Comparison of ENCODE assay signal across 8 cellular contexts in the genomic region with DNA sequence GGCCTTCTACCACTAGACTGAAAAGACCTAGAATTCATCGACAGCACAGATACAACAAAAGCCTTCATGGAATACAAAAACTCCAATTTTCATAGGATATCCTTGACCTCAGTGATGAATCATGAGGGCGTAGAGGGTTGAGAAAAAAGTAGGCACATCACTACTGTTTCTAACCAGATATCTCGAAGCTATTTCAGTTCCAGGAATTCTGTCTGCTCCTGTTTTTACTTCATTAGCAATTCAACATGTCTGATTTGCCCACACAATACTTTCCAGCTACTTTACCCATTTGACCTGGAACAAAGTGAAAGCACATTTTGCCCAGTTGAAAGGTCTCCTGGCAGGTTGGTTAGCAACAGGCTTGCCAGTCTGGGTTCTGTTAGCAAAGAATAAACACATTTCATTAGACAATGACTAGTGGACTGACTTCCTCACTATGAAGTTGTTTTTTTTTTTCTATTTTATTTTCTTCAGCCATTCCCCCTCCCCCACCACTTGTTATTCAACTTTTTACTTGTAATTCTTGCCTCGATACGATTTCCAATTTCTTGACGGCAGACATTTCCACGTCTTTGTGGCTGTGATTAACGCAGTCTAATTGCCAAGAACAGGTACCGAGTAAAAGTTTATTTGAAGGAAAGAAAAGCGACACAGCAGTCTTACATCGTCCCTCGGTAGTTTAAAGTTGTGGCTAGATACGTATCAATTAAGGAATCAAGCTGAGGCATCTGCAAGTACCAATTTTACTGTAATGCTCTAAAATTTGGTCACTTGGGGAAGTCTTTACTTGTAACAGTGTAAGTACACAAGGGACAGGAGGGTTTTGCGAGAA. TPM values are rescaled to one million over a fixed set of nuclear protein-coding genes. Genes with fewer than 3 reads are reported as not detected.
A peak's percentile ranks its signal among the peaks of the same experiment; 100 is the strongest.
DNase-seq lines count a peak whose midpoint lies in the region; ATAC-seq and TF ChIP-seq lines count a peak whose summit lies in the region.

No MANE protein-coding gene starts in this region.

- H3K27me3 Mint-ChIP-seq in WTC11 (ENCODE audit: low read depth): peaks cover 13% of the 10 kb centered on the region

- H3K4me1 ChIP-seq in foreskin keratinocyte: no peaks in the 10 kb centered on the region
- H3K4me1 ChIP-seq in psoas muscle: peaks cover 19% of the 10 kb centered on the region

- H3K4me3 ChIP-seq in HFF-Myc (replicated peaks; ENCODE audit: low read depth, low read length): peak overlapping the region; percentile 79
- peak overlapping the region; percentile 93 for H3K4me3 ChIP-seq in psoas muscle

- H3K27me3 ChIP-seq in foreskin keratinocyte (no peaks in the 10 kb centered on the region), psoas muscle (ENCODE audit: insufficient read depth in 3 of 3, low read length in 2 of 3) (no peaks in the 10 kb centered on the region)

- peaks cover 17% of the 10 kb centered on the region for H3K4me1 Mint-ChIP-seq in WTC11

- ATAC-seq in WTC11: no peak
- no peak for ATAC-seq in foreskin keratinocyte
- no peak for ATAC-seq in psoas muscle
- ATAC-seq in GM21447 (IDR thresholded peaks at IDR 0.05; ENCODE audit: unreplicated experiment): no peak
- no peak for ATAC-seq in GM21786 (IDR thresholded peaks at IDR 0.05; ENCODE audit: unreplicated experiment)

- TF ChIP-seq CTCF in C4-2B (conservative IDR thresholded peaks at IDR 0.05) (no peak), HFF-Myc (IDR thresholded peaks at IDR 0.05; ENCODE audit: low read depth, low read length, missing control alignments) (no peak), WTC11 (IDR thresholded peaks at IDR 0.05) (no peak), foreskin keratinocyte (conservative IDR thresholded peaks at IDR 0.05) (no peak), psoas muscle (IDR thresholded peaks at IDR 0.05) (no peak)

- H3K27ac ChIP-seq in C4-2B (peak overlapping the region; percentile 53), foreskin keratinocyte (peak overlapping the region; percentile 31), psoas muscle (peak overlapping the region; percentile 100)

- H3K4me3 Mint-ChIP-seq in WTC11: peak overlapping the region; percentile 91

- peak overlapping the region; percentile 96 for H3K27ac Mint-ChIP-seq in WTC11

- intact Hi-C loops in psoas muscle (cut with DNase I): loop anchor here (5.0 to 10.0 kb wide), 3 partner anchors 185 to 228 kb away; no protein-coding TSS in a partner anchor

- WGBS in psoas muscle, 3 donors: 9 to 12% (median 11%) methylated on average over 14 of the region's 14 CpGs

- no peaks in the 10 kb centered on the region for H3K9me3 Mint-ChIP-seq in WTC11

- POLR2A ChIA-PET in WTC11 (lab: Charles Lee): interaction anchor here (1.6 kb wide), 1 partner anchor 106 kb away, joined by 3 read pairs; no protein-coding TSS in a partner anchor

- H3K36me3 Mint-ChIP-seq in WTC11: no peaks in the 10 kb centered on the region

- CTCF ChIA-PET in WTC11 (lab: Charles Lee): interaction anchor here (0.6 kb wide), 1 partner anchor 555 kb away, joined by 3 read pairs; no protein-coding TSS in a partner anchor

- no peak for DNase-seq in HFF-Myc (ENCODE audit: extremely low read depth, low read depth)
- no peak for DNase-seq in WTC11 (ENCODE audit: low spot score)
- peak in 1 of 2 donors; percentile 26 for DNase-seq in foreskin keratinocyte
- DNase-seq in psoas muscle: no peak
- no peak for DNase-seq in NCI-H187 (lab: John Stamatoyannopoulos, UW)

- H3K9me3 ChIP-seq in psoas muscle: no peaks in the 10 kb centered on the region

- H3K36me3 ChIP-seq in psoas muscle (ENCODE audit: insufficient read depth in 1 of 2, low read depth in 1 of 2): no peaks in the 10 kb centered on the region

TF ChIP-seq in WTC11, 78 proteins besides CTCF, POLR2A, EP300 and RAD21:
- no peak for TF ChIP-seq USF2 (CRISPR knock-in tag; IDR thresholded peaks at IDR 0.05)
- no peak for TF ChIP-seq ZNF232 (CRISPR knock-in tag; IDR thresholded peaks at IDR 0.05)
- no peak for TF ChIP-seq ZNF532 (CRISPR knock-in tag; IDR thresholded peaks at IDR 0.05; ENCODE audit: borderline replicate concordance)
- TF ChIP-seq SMAD3 (CRISPR knock-in tag; IDR thresholded peaks at IDR 0.05; ENCODE audit: borderline replicate concordance): no peak
- no peak for TF ChIP-seq ZNF317 (CRISPR knock-in tag; IDR thresholded peaks at IDR 0.05; ENCODE audit: borderline replicate concordance, low read depth)
- no peak for TF ChIP-seq EMX1 (CRISPR knock-in tag; IDR thresholded peaks at IDR 0.05)
- TF ChIP-seq ATF3 (CRISPR knock-in tag; conservative IDR thresholded peaks at IDR 0.05): no peak
- no peak for TF ChIP-seq MXD4 (CRISPR knock-in tag; IDR thresholded peaks at IDR 0.05; ENCODE audit: borderline replicate concordance)
- no peak for TF ChIP-seq ZBTB21 (CRISPR knock-in tag; IDR thresholded peaks at IDR 0.05; ENCODE audit: borderline replicate concordance)
- no peak for TF ChIP-seq NFE2L1 (CRISPR knock-in tag; IDR thresholded peaks at IDR 0.05)

RNA-seq across cellular contexts. Expression of gene ZBTB18, which starts 4.0 kb away (rescaled TPM):
- total RNA-seq in WTC11 (2021) (16.0 to 18.5 TPM (median 17.7 TPM) in 3 replicates), foreskin keratinocyte (6.6 and 8.5 TPM in 2 replicates), psoas muscle (10 to 100 TPM; 49.3 to 85.0 (median 58.3) TPM)
- polyA plus RNA-seq in foreskin keratinocyte (2.1 and 3.1 TPM in 2 replicates), psoas muscle (10 to 100 TPM; 18.8 to 70.8 (median 27.3) TPM)

Comparison
In these comparisons a context has a peak if more than half of its experiments do, and no peak if none do; other contexts are left out.
1. H3K27ac ChIP-seq: peak in every context shown above with its lines; median percentile 100 in psoas muscle; 53 in C4-2B; 31 in foreskin keratinocyte.